Comparison of ENCODE assay signal across 8 cellular contexts in the genomic region with DNA sequence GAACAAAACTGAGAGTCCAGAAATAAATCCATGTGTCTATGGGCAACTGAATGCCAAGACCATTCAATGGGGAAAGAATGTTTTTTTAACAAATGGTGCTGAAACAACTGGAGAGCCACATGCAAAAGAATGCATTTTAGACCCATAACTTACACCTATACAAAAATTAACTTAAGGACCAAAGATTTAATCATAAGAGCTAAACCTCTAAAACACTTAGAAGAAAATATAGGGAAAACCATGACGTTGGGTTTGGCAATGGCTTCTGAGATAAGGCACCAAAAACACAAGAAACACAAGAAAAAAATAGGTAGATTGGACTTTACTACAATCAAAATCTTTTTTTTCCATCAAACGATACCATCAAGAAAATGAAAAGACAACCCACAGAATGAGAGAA.
"Had no signal": no experiment of that assay in that cellular context is flagged by ENCODE, and none has a peak within 500 bp of the region (broad histone marks: within the 10 kb centered on the region; RNA-seq: fewer than 3 reads in every experiment).

No MANE protein-coding gene starts in this region.

- H3K4me3 ChIP-seq: GM12878 had no signal

- DNase-seq: GDM1, GF-D8 had no signal

- ATAC-seq: GM12878 had no signal

- FAIRE-seq: G401.6, GM12878, GM12891, GM12892, GM18507, GM19239 had no signal
